Comparison of ENCODE assay signal across 16 cellular contexts in genomic region chr17:2202302-2202995, GRCh38.
A peak's percentile ranks its signal among the peaks of the same experiment; 100 is the strongest.
DNase-seq lines count a peak whose midpoint lies in the region; ATAC-seq lines count a peak whose summit lies in the region.
"Had no signal": no experiment of that assay in that cellular context is flagged by ENCODE, and none has a peak within 500 bp of the region (broad histone marks: within the 10 kb centered on the region; RNA-seq: fewer than 3 reads in every experiment).

No MANE protein-coding gene starts in this region.

- peaks cover 4% of the 10 kb centered on the region for H3K36me3 Mint-ChIP-seq in activated naive CD4-positive, alpha-beta T cell treated with anti-CD3 and anti-CD28 coated beads, Interleukin-2, amount 50 U/mL, for 24 hours
- peaks cover 14% of the 10 kb centered on the region for H3K36me3 Mint-ChIP-seq in T-helper 1 cell treated with Interleukin-12 subunit alpha and Interleukin-12 subunit beta and Interleukin-4 antibody, amounts not matched to agents 30 μg/mL and 1 μg/mL, for 36 hours (ENCODE audit: low read depth)
- peaks cover 0 to 3% (median 0%) of the 10 kb centered on the region in 3 donors for H3K36me3 Mint-ChIP-seq in immature natural killer cell
- peaks cover 15% of the 10 kb centered on the region for H3K36me3 Mint-ChIP-seq in stimulated activated effector memory CD8-positive, alpha-beta T cell treated with anti-CD3 and anti-CD28 coated beads, Interleukin-12 subunit alpha, Interleukin-12 subunit beta, amount 100 ng/mL, for 72 hours

- no peak for DNase-seq in activated naive CD4-positive, alpha-beta T cell treated with Interleukin-2 at 50 U/mL for 16 hours
- no peak for DNase-seq in immature natural killer cell
- DNase-seq in stimulated activated effector memory CD8-positive, alpha-beta T cell treated with anti-CD3 and anti-CD28 coated beads, Interleukin-12 subunit alpha, Interleukin-12 subunit beta, amount 100 ng/mL, for 72 hours (ENCODE audit: low spot score in 2 of 2): no peak
- DNase-seq: activated CD4-positive, alpha-beta T cell treated with anti-CD3 and anti-CD28 coated beads for 48 hours; DMS79; GM23248; NCI-H1436; NCI-H82; PC-9; stimulated activated naive B cell treated with anti-CD40 and anti-IgM and Interleukin-4, amounts not matched to agents 10 μg/mL and 1 μg/mL and 100 μg/mL, for 72 hours had no signal

- no peaks in the 10 kb centered on the region for H3K9me3 Mint-ChIP-seq in activated naive CD4-positive, alpha-beta T cell treated with anti-CD3 and anti-CD28 coated beads, Interleukin-2, amount 50 U/mL, for 24 hours
- no peaks in the 10 kb centered on the region for H3K9me3 Mint-ChIP-seq in T-helper 1 cell treated with Interleukin-12 subunit alpha and Interleukin-12 subunit beta and Interleukin-4 antibody, amounts not matched to agents 30 μg/mL and 1 μg/mL, for 36 hours
- no peaks in the 10 kb centered on the region for H3K9me3 Mint-ChIP-seq in immature natural killer cell
- H3K9me3 Mint-ChIP-seq in stimulated activated effector memory CD8-positive, alpha-beta T cell treated with anti-CD3 and anti-CD28 coated beads, Interleukin-12 subunit alpha, Interleukin-12 subunit beta, amount 100 ng/mL, for 72 hours: no peaks in the 10 kb centered on the region
- H3K9me3 Mint-ChIP-seq: neural progenitor cell; stimulated activated naive B cell treated with anti-CD40 and anti-IgM and Interleukin-4, amounts not matched to agents 10 μg/mL and 1 μg/mL and 100 μg/mL, for 72 hours had no signal

- H3K4me3 Mint-ChIP-seq in activated naive CD4-positive, alpha-beta T cell treated with anti-CD3 and anti-CD28 coated beads, Interleukin-2, amount 50 U/mL, for 24 hours: peak overlapping the region; percentile 23
- peak overlapping the region; percentile 64 for H3K4me3 Mint-ChIP-seq in T-helper 1 cell treated with Interleukin-12 subunit alpha and Interleukin-12 subunit beta and Interleukin-4 antibody, amounts not matched to agents 30 μg/mL and 1 μg/mL, for 36 hours
- H3K4me3 Mint-ChIP-seq in immature natural killer cell: no peak overlapping the region
- no peak overlapping the region for H3K4me3 Mint-ChIP-seq in stimulated activated effector memory CD8-positive, alpha-beta T cell treated with anti-CD3 and anti-CD28 coated beads, Interleukin-12 subunit alpha, Interleukin-12 subunit beta, amount 100 ng/mL, for 72 hours
- H3K4me3 Mint-ChIP-seq: neural progenitor cell; stimulated activated naive B cell treated with anti-CD40 and anti-IgM and Interleukin-4, amounts not matched to agents 10 μg/mL and 1 μg/mL and 100 μg/mL, for 72 hours had no signal

- peak; percentile 13 for ATAC-seq in stimulated activated effector memory CD8-positive, alpha-beta T cell treated with anti-CD3 and anti-CD28 coated beads, Interleukin-12 subunit alpha, Interleukin-12 subunit beta, amount 100 ng/mL, for 72 hours
- ATAC-seq in GM19397 (IDR thresholded peaks at IDR 0.05; ENCODE audit: unreplicated experiment): no peak
- ATAC-seq in GM21529 (IDR thresholded peaks at IDR 0.05; ENCODE audit: unreplicated experiment): no peak
- ATAC-seq in HG03565 (IDR thresholded peaks at IDR 0.05; ENCODE audit: unreplicated experiment): no peak
- ATAC-seq: stimulated activated naive B cell treated with anti-CD40 and anti-IgM and Interleukin-4, amounts not matched to agents 10 μg/mL and 1 μg/mL and 100 μg/mL, for 72 hours had no signal

- no peaks in the 10 kb centered on the region for H3K27me3 Mint-ChIP-seq in activated naive CD4-positive, alpha-beta T cell treated with anti-CD3 and anti-CD28 coated beads, Interleukin-2, amount 50 U/mL, for 24 hours
- H3K27me3 Mint-ChIP-seq in T-helper 1 cell treated with Interleukin-12 subunit alpha and Interleukin-12 subunit beta and Interleukin-4 antibody, amounts not matched to agents 30 μg/mL and 1 μg/mL, for 36 hours (ENCODE audit: low read depth): no peaks in the 10 kb centered on the region
- H3K27me3 Mint-ChIP-seq in immature natural killer cell (ENCODE audit: low read depth in 3 of 3): peaks cover 0 to 2% (median 0%) of the 10 kb centered on the region in 3 donors
- H3K27me3 Mint-ChIP-seq: stimulated activated naive B cell treated with anti-CD40 and anti-IgM and Interleukin-4, amounts not matched to agents 10 μg/mL and 1 μg/mL and 100 μg/mL, for 72 hours had no signal

- peak overlapping the region; percentile 55 for H3K27ac Mint-ChIP-seq in activated naive CD4-positive, alpha-beta T cell treated with anti-CD3 and anti-CD28 coated beads, Interleukin-2, amount 50 U/mL, for 24 hours
- peak overlapping the region; percentile 92 for H3K27ac Mint-ChIP-seq in T-helper 1 cell treated with Interleukin-12 subunit alpha and Interleukin-12 subunit beta and Interleukin-4 antibody, amounts not matched to agents 30 μg/mL and 1 μg/mL, for 36 hours
- peak overlapping the region in 4 of 6 donors; percentile 7 to 64 (median 30) for H3K27ac Mint-ChIP-seq in immature natural killer cell
- H3K27ac Mint-ChIP-seq in stimulated activated effector memory CD8-positive, alpha-beta T cell treated with anti-CD3 and anti-CD28 coated beads, Interleukin-12 subunit alpha, Interleukin-12 subunit beta, amount 100 ng/mL, for 72 hours: peak overlapping the region; percentile 13
- H3K27ac Mint-ChIP-seq: neural progenitor cell; stimulated activated naive B cell treated with anti-CD40 and anti-IgM and Interleukin-4, amounts not matched to agents 10 μg/mL and 1 μg/mL and 100 μg/mL, for 72 hours had no signal

- peaks cover 31% of the 10 kb centered on the region for H3K4me1 Mint-ChIP-seq in activated naive CD4-positive, alpha-beta T cell treated with anti-CD3 and anti-CD28 coated beads, Interleukin-2, amount 50 U/mL, for 24 hours
- H3K4me1 Mint-ChIP-seq in T-helper 1 cell treated with Interleukin-12 subunit alpha and Interleukin-12 subunit beta and Interleukin-4 antibody, amounts not matched to agents 30 μg/mL and 1 μg/mL, for 36 hours (ENCODE audit: low read depth): peaks cover 29% of the 10 kb centered on the region
- H3K4me1 Mint-ChIP-seq in immature natural killer cell: peaks cover 15 to 23% of the 10 kb centered on the region in 2 donors
- peaks cover 29% of the 10 kb centered on the region for H3K4me1 Mint-ChIP-seq in stimulated activated effector memory CD8-positive, alpha-beta T cell treated with anti-CD3 and anti-CD28 coated beads, Interleukin-12 subunit alpha, Interleukin-12 subunit beta, amount 100 ng/mL, for 72 hours
- H3K4me1 Mint-ChIP-seq: stimulated activated naive B cell treated with anti-CD40 and anti-IgM and Interleukin-4, amounts not matched to agents 10 μg/mL and 1 μg/mL and 100 μg/mL, for 72 hours had no signal

Comparison
In these comparisons a context has a peak if more than half of its experiments do, and no peak if none do; other contexts are left out.
1. H3K27ac Mint-ChIP-seq: peak in every context shown above with its lines; median percentile 92 in T-helper 1 cell treated with Interleukin-12 subunit alpha and Interleukin-12 subunit beta and Interleukin-4 antibody, amounts not matched to agents 30 μg/mL and 1 μg/mL, for 36 hours; 55 in activated naive CD4-positive, alpha-beta T cell treated with anti-CD3 and anti-CD28 coated beads, Interleukin-2, amount 50 U/mL, for 24 hours; 30 in immature natural killer cell; 13 in stimulated activated effector memory CD8-positive, alpha-beta T cell treated with anti-CD3 and anti-CD28 coated beads, Interleukin-12 subunit alpha, Interleukin-12 subunit beta, amount 100 ng/mL, for 72 hours.
2. H3K4me3 Mint-ChIP-seq: peak in activated naive CD4-positive, alpha-beta T cell treated with anti-CD3 and anti-CD28 coated beads, Interleukin-2, amount 50 U/mL, for 24 hours (single experiment) and T-helper 1 cell treated with Interleukin-12 subunit alpha and Interleukin-12 subunit beta and Interleukin-4 antibody, amounts not matched to agents 30 μg/mL and 1 μg/mL, for 36 hours (single experiment); none in immature natural killer cell (0 of 5) and stimulated activated effector memory CD8-positive, alpha-beta T cell treated with anti-CD3 and anti-CD28 coated beads, Interleukin-12 subunit alpha, Interleukin-12 subunit beta, amount 100 ng/mL, for 72 hours (single experiment).